Comparison of ENCODE assay signal across 13 cellular contexts in genomic region chr12:12182926-12183325, GRCh38.
DNase-seq lines count a peak whose midpoint lies in the region; ATAC-seq, FAIRE-seq and TF ChIP-seq lines count a peak whose summit lies in the region.
"Had no signal": no experiment of that assay in that cellular context is flagged by ENCODE, and none has a peak within 500 bp of the region (broad histone marks: within the 10 kb centered on the region; RNA-seq: fewer than 3 reads in every experiment).

No MANE protein-coding gene starts in this region.

- CTCF ChIA-PET in GM12878 (lab: Yijun Ruan, JAX) = interaction anchor here (1.4 to 1.9 kb wide), 2 partner anchors 11 to 144 kb away, joined by 5 to 6 read pairs; no protein-coding TSS in a partner anchor

- ATAC-seq in Right ventricle myocardium inferior (no peak), GM12878 (peak; percentile 55; the same call in 2 of the 3 replicates)
- ATAC-seq: body of pancreas had no signal

- peaks cover 14% of the 10 kb centered on the region for H3K4me1 ChIP-seq in cardiac muscle cell (ENCODE audit: low read depth)
- no peaks in the 10 kb centered on the region for H3K4me1 ChIP-seq in GM12878 (ENCODE audit: control insufficient read depth, insufficient read depth, low read length)
- H3K4me1 ChIP-seq in liver (ENCODE audit: control insufficient read depth in 4 of 4, insufficient read depth in 4 of 4, low read length in 3 of 4) = peaks cover 0 to 6% (median 0%) of the 10 kb centered on the region in 4 donors
- peaks cover 43% of the 10 kb centered on the region for H3K4me1 ChIP-seq in vagina

- no peaks in the 10 kb centered on the region for H4K20me1 ChIP-seq in GM12878 (ENCODE audit: control insufficient read depth, insufficient read depth)

- no peak for TF ChIP-seq EP300 in GM12878 (IDR thresholded peaks at IDR 0.05; ENCODE audit: borderline replicate concordance in 1 of 2, control insufficient read depth in 1 of 2, low read depth in 2 of 2, low read length in 2 of 2)

- H3K36me3 ChIP-seq in cardiac muscle cell (peaks cover 17% of the 10 kb centered on the region), GM12878 (ENCODE audit: control insufficient read depth in 2 of 2, insufficient read depth in 2 of 2, low read length in 1 of 2) (no peaks in the 10 kb centered on the region; a peak in 1 of 4 replicates), liver (ENCODE audit: control insufficient read depth in 4 of 4, insufficient read depth in 3 of 4, low read depth in 1 of 4, low read length in 3 of 4) (peaks cover 0 to 17% (median 6%) of the 10 kb centered on the region in 4 donors), vagina (no peaks in the 10 kb centered on the region)
- H3K36me3 ChIP-seq: ovary had no signal

- in situ Hi-C loops in GM12878 (cut with MboI) = no loop called here

- RAD21 ChIA-PET in GM12878 (lab: Charles Lee; ENCODE audit: unreplicated experiment) = no interaction called here

- intact Hi-C loops in Right ventricle myocardium inferior (cut with DNase I) (no loop called here), GM12878 (cut with micrococcal nuclease; ENCODE audit: unreplicated experiment) (no loop called here), vagina (cut with DNase I) (no loop called here)

- no TSS peak for BruUV-seq in GM12878 (replicated peaks; lab: Mats Ljungman, UMichigan)

- TF ChIP-seq CTCF in cardiac muscle cell (IDR thresholded peaks at IDR 0.05; ENCODE audit: low read depth, low read length) = no peak
- TF ChIP-seq CTCF in GM12878 (IDR thresholded peaks at IDR 0.05 in 2 of 3, conservative IDR thresholded peaks at IDR 0.05 in 1 of 3; ENCODE audit: control insufficient read depth in 2 of 3, extremely low read depth in 1 of 3, insufficient read depth in 1 of 3, low read depth in 3 of 3, low read length in 3 of 3) = no peak
- no peak for TF ChIP-seq CTCF in liver (IDR thresholded peaks at IDR 0.05; ENCODE audit: low read depth, low read length, missing input control)
- no peak for TF ChIP-seq CTCF in vagina (IDR thresholded peaks at IDR 0.05)

- H3K79me2 ChIP-seq in GM12878 (ENCODE audit: control insufficient read depth, insufficient read depth, low read length) = no peaks in the 10 kb centered on the region

- H3K9me3 ChIP-seq in cardiac muscle cell (ENCODE audit: low read depth) = no peaks in the 10 kb centered on the region
- H3K9me3 ChIP-seq in GM12878 (replicated peaks; ENCODE audit: control insufficient read depth, insufficient read depth, low read length) = no peaks in the 10 kb centered on the region
- no peaks in the 10 kb centered on the region for H3K9me3 ChIP-seq in liver (ENCODE audit: control insufficient read depth in 4 of 4, low read length in 3 of 4)
- H3K9me3 ChIP-seq in vagina = no peaks in the 10 kb centered on the region
- H3K9me3 ChIP-seq: BE2C, body of pancreas, ovary, SJSA1 had no signal

- H3K27ac ChIP-seq in cardiac muscle cell (peak overlapping the region; percentile 24), GM12878 (ENCODE audit: control insufficient read depth, insufficient read depth) (no peak overlapping the region), liver (ENCODE audit: low read depth in 1 of 2, low read length in 2 of 2) (no peak overlapping the region), vagina (peak overlapping the region; percentile 27)
- H3K27ac ChIP-seq: SJSA1 had no signal

- H3K4me3 ChIP-seq in cardiac muscle cell = no peak overlapping the region
- H3K4me3 ChIP-seq in GM12878 = no peak overlapping the region
- H3K4me3 ChIP-seq in liver (ENCODE audit: low read depth in 1 of 3, low read length in 3 of 3) = no peak overlapping the region
- no peak overlapping the region for H3K4me3 ChIP-seq in vagina
- H3K4me3 ChIP-seq: body of pancreas, ovary, SJSA1 had no signal

- H3K9ac ChIP-seq in GM12878 (ENCODE audit: control insufficient read depth, insufficient read depth, low read length) = no peak overlapping the region
- H3K9ac ChIP-seq in liver (ENCODE audit: low read depth in 1 of 2, low read length in 2 of 2) = no peak overlapping the region

- H3K27me3 ChIP-seq in cardiac muscle cell (no peaks in the 10 kb centered on the region), GM12878 (replicated peaks in 1 of 2; ENCODE audit: control insufficient read depth in 2 of 2, insufficient read depth in 2 of 2, low read length in 1 of 2) (no peaks in the 10 kb centered on the region), liver (ENCODE audit: control insufficient read depth in 4 of 4, insufficient read depth in 4 of 4, low read length in 3 of 4) (no peaks in the 10 kb centered on the region), vagina (no peaks in the 10 kb centered on the region)
- H3K27me3 ChIP-seq: BE2C, body of pancreas, ovary, SJSA1 had no signal

- H3K4me2 ChIP-seq in GM12878 (ENCODE audit: control insufficient read depth, insufficient read depth) = no peak overlapping the region

- no peak for TF ChIP-seq POLR2A in GM12878 (IDR thresholded peaks at IDR 0.05; ENCODE audit: low read depth, low read length)
- no peak for TF ChIP-seq POLR2A in vagina (IDR thresholded peaks at IDR 0.05)

- SMC1A ChIA-PET in GM12878 (lab: Charles Lee; ENCODE audit: uncharacterized antibody, unreplicated experiment) = interaction anchor here (0.7 to 2.7 kb wide), 4 partner anchors 9 to 126 kb away, joined by 3 to 12 read pairs (median 6); no protein-coding TSS in a partner anchor

- POLR2A ChIA-PET in GM12878 (lab: Charles Lee) = no interaction called here

- no peak for TF ChIP-seq RAD21 in GM12878 (IDR thresholded peaks at IDR 0.05; ENCODE audit: insufficient read depth, low read depth, low read length)
- no peak for TF ChIP-seq RAD21 in liver (IDR thresholded peaks at IDR 0.05)

- H2AFZ ChIP-seq in GM12878 (ENCODE audit: control insufficient read depth, low read depth, low read length) = no peak overlapping the region

- DNase-seq in cardiac muscle cell (ENCODE audit: low read depth in 1 of 2, low spot score in 1 of 2) (peak; percentile 11 to 54), Right ventricle myocardium inferior (ENCODE audit: missing footprints) (no peak), GM12878 (ENCODE audit: low read depth, low spot score) (no peak), vagina (ENCODE audit: extremely low spot score in 2 of 2) (no peak)
- DNase-seq in activated CD8-positive, alpha-beta memory T cell treated with anti-CD3 and anti-CD28 coated beads for 24 hours = no peak
- DNase-seq in stimulated activated CD4-positive, alpha-beta T cell treated with anti-CD3 and anti-CD28 coated beads, Interleukin-2, amount 100 ng/mL, for 24 hours = no peak
- no peak for DNase-seq in stimulated activated CD4-positive, alpha-beta T cell treated with anti-CD3 and anti-CD28 coated beads, Interleukin-1b, Interleukin-23, amount 100 ng/mL, for 48 hours
- DNase-seq: BE2C, body of pancreas, NCI-H1048 had no signal

- FAIRE-seq in GM12878 (lab: Jason Lieb, UNC) = no peak

TF ChIP-seq in GM12878, 131 proteins besides CTCF, POLR2A, EP300 and RAD21:
- peak; percentile 26; the same call in 1 of the 2 replicates for TF ChIP-seq PKNOX1 (IDR thresholded peaks at IDR 0.05)
- no peak for TF ChIP-seq NBN (IDR thresholded peaks at IDR 0.05)
- no peak for TF ChIP-seq MLLT1 (IDR thresholded peaks at IDR 0.05)
- no peak for TF ChIP-seq ZNF207 (IDR thresholded peaks at IDR 0.05; ENCODE audit: borderline replicate concordance)
TF ChIP-seq in GM12878: peak in this region for 1.

TF ChIP-seq in liver, 16 proteins besides CTCF, POLR2A, EP300 and RAD21:
- TF ChIP-seq MAX (IDR thresholded peaks at IDR 0.05) (no peak), NR2F2 (IDR thresholded peaks at IDR 0.05) (peak; percentile 36)

Comparison
In these comparisons a context has a peak if more than half of its experiments do, and no peak if none do; other contexts are left out.
1. DNase-seq: peak in cardiac muscle cell (2 of 2); none in Right ventricle myocardium inferior (single experiment), GM12878 (single experiment), vagina (0 of 2), activated CD8-positive, alpha-beta memory T cell treated with anti-CD3 and anti-CD28 coated beads for 24 hours (single experiment), stimulated activated CD4-positive, alpha-beta T cell treated with anti-CD3 and anti-CD28 coated beads, Interleukin-2, amount 100 ng/mL, for 24 hours (0 of 2) and stimulated activated CD4-positive, alpha-beta T cell treated with anti-CD3 and anti-CD28 coated beads, Interleukin-1b, Interleukin-23, amount 100 ng/mL, for 48 hours (single experiment).
2. H3K27ac ChIP-seq: peak in cardiac muscle cell (single experiment) and vagina (single experiment); none in GM12878 (single experiment) and liver (0 of 2).